Comparison of ENCODE assay signal across 9 cellular contexts in genomic region chr14:103872492-103873113, GRCh38. TPM values are rescaled to one million over a fixed set of nuclear protein-coding genes. Genes with fewer than 3 reads are reported as not detected.
DNase-seq lines count a peak whose midpoint lies in the region; ATAC-seq and TF ChIP-seq lines count a peak whose summit lies in the region.
"Had no signal": no experiment of that assay in that cellular context is flagged by ENCODE, and none has a peak within 500 bp of the region (broad histone marks: within the 10 kb centered on the region; RNA-seq: fewer than 3 reads in every experiment).

No MANE protein-coding gene starts in this region.

- H3K9me2 ChIP-seq in SK-N-SH: no peaks in the 10 kb centered on the region

- no peaks in the 10 kb centered on the region for H3K27me3 ChIP-seq in BLaER1
- no peaks in the 10 kb centered on the region for H3K27me3 ChIP-seq in muscle layer of duodenum (ENCODE audit: low read depth, low read length)
- H3K27me3 ChIP-seq in SK-N-SH (ENCODE audit: insufficient read depth): no peaks in the 10 kb centered on the region

- no peak overlapping the region for H2AFZ ChIP-seq in SK-N-SH (ENCODE audit: low read depth)

- H3K9me3 ChIP-seq in BLaER1 (no peaks in the 10 kb centered on the region), muscle layer of duodenum (ENCODE audit: control insufficient read depth in 1 of 2, low read length in 2 of 2) (no peaks in the 10 kb centered on the region), SK-N-SH (no peaks in the 10 kb centered on the region)

- no peak for TF ChIP-seq RAD21 in SK-N-SH (IDR thresholded peaks at IDR 0.05; ENCODE audit: low read length)

- no peaks in the 10 kb centered on the region for H3F3A ChIP-seq in SK-N-SH (replicated peaks; ENCODE audit: insufficient read depth)

- H3K9ac ChIP-seq in BLaER1 (peak overlapping the region; percentile 83), SK-N-SH (no peak overlapping the region)

- TF ChIP-seq EP300 in SK-N-SH (IDR thresholded peaks at IDR 0.05; ENCODE audit: borderline replicate concordance in 1 of 2, low read depth in 1 of 2, low read length in 1 of 2): no peak

- 93% methylated on average over 8 of the region's 12 CpGs for WGBS in SK-N-SH (ENCODE audit: low lambda C conversion rate)

- no peak for TF ChIP-seq CTCF in SK-N-SH (IDR thresholded peaks at IDR 0.05)

- no peaks in the 10 kb centered on the region for H3K9me3 Mint-ChIP-seq in activated naive CD8-positive, alpha-beta T cell (ENCODE audit: low read depth)

- no peaks in the 10 kb centered on the region for H3K36me3 ChIP-seq in BLaER1
- H3K36me3 ChIP-seq in muscle layer of duodenum (ENCODE audit: control insufficient read depth in 1 of 2, insufficient read depth in 2 of 2, low read length in 2 of 2): no peaks in the 10 kb centered on the region
- H3K36me3 ChIP-seq in SK-N-SH (replicated peaks in 1 of 2; ENCODE audit: control insufficient read depth in 1 of 2, insufficient read depth in 2 of 2, low read length in 1 of 2): no peaks in the 10 kb centered on the region

- H4K20me1 ChIP-seq in BLaER1 (no peaks in the 10 kb centered on the region), SK-N-SH (ENCODE audit: insufficient read depth) (no peaks in the 10 kb centered on the region)

- ATAC-seq in GM21619 (IDR thresholded peaks at IDR 0.05; ENCODE audit: unreplicated experiment) (peak; percentile 13), GM18520 (IDR thresholded peaks at IDR 0.05; ENCODE audit: unreplicated experiment) (no peak)

- peaks cover 21% of the 10 kb centered on the region for H3K4me1 Mint-ChIP-seq in activated naive CD8-positive, alpha-beta T cell (ENCODE audit: low read depth)

- H3K4me2 ChIP-seq in BLaER1 (peak overlapping the region; percentile 96), SK-N-SH (no peak overlapping the region)

- CTCF ChIA-PET in SK-N-SH (lab: Yijun Ruan, JAX): interaction anchor here (0.9 to 1.2 kb wide), 2 partner anchors 9 to 28 kb away, joined by 3 read pairs; no protein-coding TSS in a partner anchor

- H3K27ac Mint-ChIP-seq in activated naive CD8-positive, alpha-beta T cell: peak overlapping the region; percentile 93

- H3K4me1 ChIP-seq in BLaER1: peaks cover 92% of the 10 kb centered on the region
- no peaks in the 10 kb centered on the region for H3K4me1 ChIP-seq in muscle layer of duodenum (ENCODE audit: control insufficient read depth in 1 of 2, insufficient read depth in 2 of 2, low read length in 2 of 2)
- H3K4me1 ChIP-seq in SK-N-SH (ENCODE audit: control insufficient read depth in 1 of 2, insufficient read depth in 2 of 2, low read depth in 1 of 2, low read length in 1 of 2): peaks cover 0 to 14% of the 10 kb centered on the region in 2 experiments; a peak in 1 of 4 replicates

- H3K4me3 Mint-ChIP-seq in activated naive CD8-positive, alpha-beta T cell: peak overlapping the region; percentile 91

- H3K27ac ChIP-seq in BLaER1 (peak overlapping the region; percentile 91), muscle layer of duodenum (ENCODE audit: low read length) (peak overlapping the region; percentile 45), SK-N-SH (ENCODE audit: low read depth in 2 of 2, low read length in 1 of 2) (no peak overlapping the region)

- no peaks in the 10 kb centered on the region for H3K27me3 Mint-ChIP-seq in activated naive CD8-positive, alpha-beta T cell

- peak overlapping the region; percentile 67 for H3K4me3 ChIP-seq in BLaER1
- peak overlapping the region; percentile 27 to 30 for H3K4me3 ChIP-seq in muscle layer of duodenum (ENCODE audit: low read depth in 1 of 2, low read length in 2 of 2)
- no peak overlapping the region for H3K4me3 ChIP-seq in SK-N-SH (ENCODE audit: low read depth in 2 of 2, low read length in 1 of 2)

- no peaks in the 10 kb centered on the region for H3K79me2 ChIP-seq in SK-N-SH (ENCODE audit: insufficient read depth)

- H3K36me3 Mint-ChIP-seq in activated naive CD8-positive, alpha-beta T cell: no peaks in the 10 kb centered on the region

- DNase-seq in SK-N-SH: no peak
- no peak for DNase-seq in COR-L47 (lab: John Stamatoyannopoulos, UW)
- no peak for DNase-seq in HT-29 (ENCODE audit: low spot score)
- DNase-seq: NCI-H1092 treated with DMSO at 0.1 percent for 48 hours had no signal

- POLR2A ChIA-PET in SK-N-SH (lab: Yijun Ruan, JAX): no interaction called here

TF ChIP-seq in SK-N-SH, 30 proteins besides CTCF, POLR2A, EP300 and RAD21:
- TF ChIP-seq MXI1 (IDR thresholded peaks at IDR 0.05; ENCODE audit: low read depth, low read length) (no peak), SMC3 (IDR thresholded peaks at IDR 0.05; ENCODE audit: low read depth, low read length) (no peak), FOXM1 (IDR thresholded peaks at IDR 0.05; ENCODE audit: low read depth) (no peak), CHD2 (IDR thresholded peaks at IDR 0.05; ENCODE audit: low read length, partially characterized antibody) (no peak)

RNA-seq across cellular contexts. Expression of gene PPP1R13B, which starts 25.2 kb away (rescaled TPM):
- 5.1 and 5.7 TPM in 2 replicates for polyA plus RNA-seq in SK-N-SH (2012; rRNA removed)
- polyA plus RNA-seq in SK-N-SH (2012; cell fraction: cytosol; rRNA removed): 2.6 and 3.9 TPM in 2 replicates
- 31.2 and 31.8 TPM in 2 replicates for polyA plus RNA-seq in SK-N-SH (2012; cell fraction: nucleus; rRNA removed)
- total RNA-seq in HT-29 (2014; rRNA removed; shearing (Covaris generic)): 4.5 and 9.1 TPM in 2 replicates

RNA-seq across cellular contexts. Expression of gene TDRD9, which starts 55.7 kb away (rescaled TPM):
- polyA plus RNA-seq in SK-N-SH (2012; rRNA removed): not detected in 2 replicates
- not detected in 2 replicates for polyA plus RNA-seq in SK-N-SH (2012; cell fraction: cytosol; rRNA removed)
- not detected in 2 replicates for polyA plus RNA-seq in SK-N-SH (2012; cell fraction: nucleus; rRNA removed)
- 0.03 TPM in 1 of 2 replicates, not detected in the other for total RNA-seq in HT-29 (2014; rRNA removed; shearing (Covaris generic))

Comparison
In these comparisons a context has a peak if more than half of its experiments do, and no peak if none do; other contexts are left out.
1. H3K27ac ChIP-seq: peak in BLaER1 (single experiment) and muscle layer of duodenum (single experiment); none in SK-N-SH (0 of 2).
2. H3K4me3 ChIP-seq: peak in BLaER1 (single experiment) and muscle layer of duodenum (2 of 2); none in SK-N-SH (0 of 2).